ENCODE assay signal across 8 cellular contexts in the genomic region with DNA sequence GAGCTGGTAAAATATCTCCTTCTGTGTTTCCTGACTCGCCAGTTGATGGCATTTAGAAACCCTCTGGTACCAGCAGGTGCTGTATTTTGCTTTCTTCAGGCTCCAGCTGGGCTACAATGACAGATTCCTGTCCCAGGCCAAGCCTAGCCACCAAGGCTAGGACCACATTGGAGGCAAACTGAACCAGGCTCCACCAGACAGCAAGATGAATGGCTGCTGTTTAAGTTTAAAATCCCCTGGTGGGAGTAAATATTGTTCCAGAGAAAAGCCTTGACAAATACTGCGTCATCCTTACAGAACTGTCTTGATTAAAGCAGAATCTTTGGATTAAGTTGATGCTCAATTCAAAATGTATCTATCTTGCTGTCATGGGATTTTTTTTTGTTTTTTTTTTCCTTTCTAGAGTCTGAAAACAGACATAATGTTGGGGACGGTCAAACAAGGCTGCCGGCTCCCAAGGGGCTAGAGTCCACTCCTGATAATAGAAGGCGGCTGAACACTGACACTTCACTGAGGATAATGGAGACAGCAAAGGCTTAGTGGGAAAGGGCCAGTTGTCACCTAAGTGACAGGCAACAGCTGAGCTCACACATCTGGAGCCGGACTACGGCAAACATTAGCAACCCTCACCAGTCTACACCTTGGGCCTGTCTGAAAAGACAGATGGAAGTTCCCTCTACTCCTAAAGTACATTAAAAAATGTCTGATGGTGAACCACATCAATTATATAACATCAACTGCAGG. TPM values are rescaled to one million over a fixed set of nuclear protein-coding genes. Genes with fewer than 3 reads are reported as not detected.
DNase-seq lines count a peak whose midpoint lies in the region; ATAC-seq and TF ChIP-seq lines count a peak whose summit lies in the region.

No MANE protein-coding gene starts in this region.

- H3K9me3 Mint-ChIP-seq in HFFc6 (no peaks in the 10 kb centered on the region), WTC11 (no peaks in the 10 kb centered on the region)

- ATAC-seq in WTC11 (no peak), left ventricle myocardium superior (peak; percentile 1), GM21360 (IDR thresholded peaks at IDR 0.05; ENCODE audit: unreplicated experiment) (no peak)

- H3K4me1 Mint-ChIP-seq in HFFc6 (ENCODE audit: low read depth) (peaks cover 25% of the 10 kb centered on the region), WTC11 (peaks cover 16% of the 10 kb centered on the region)

- no peaks in the 10 kb centered on the region for H3K9me3 ChIP-seq in skeletal muscle satellite cell (replicated peaks; ENCODE audit: low read length)
- H3K9me3 ChIP-seq in WERI-Rb-1 (ENCODE audit: severe bottlenecking) = no peaks in the 10 kb centered on the region

- CTCF ChIA-PET in WTC11 (lab: Charles Lee) = interaction anchor here (2.5 kb wide), 1 partner anchor 105 kb away, joined by 19 read pairs; no protein-coding TSS in a partner anchor

- H3K4me3 Mint-ChIP-seq in HFFc6 (peak overlapping the region; percentile 84; the same call in 1 of the 2 replicates), WTC11 (0 out of 2 replicates have a peak overlapping the region, but pooled peaks have one; percentile 10)

- H3K9ac ChIP-seq in skeletal muscle satellite cell (ENCODE audit: low read depth, low read length) = peak overlapping the region; percentile 85

- no peak overlapping the region for H3K27ac ChIP-seq in WERI-Rb-1

- POLR2A ChIA-PET in WTC11 (lab: Charles Lee) = no interaction called here

- intact Hi-C loops in left ventricle myocardium superior (cut with micrococcal nuclease) = loop anchor here (5.0 kb wide), 1 partner anchor 750 kb away; no protein-coding TSS in a partner anchor

- H3K27me3 Mint-ChIP-seq in HFFc6 (ENCODE audit: insufficient read depth) (peaks cover 39% of the 10 kb centered on the region), WTC11 (ENCODE audit: low read depth) (peaks cover 51% of the 10 kb centered on the region)

- DNase-seq in HFFc6 (no peak), WTC11 (ENCODE audit: low spot score) (no peak), left ventricle myocardium superior (no peak), GOT3 (lab: John Stamatoyannopoulos, UW) (no peak), WERI-Rb-1 (no peak)
- DNase-seq in stimulated activated CD8-positive, alpha-beta memory T cell treated with anti-CD3 and anti-CD28 coated beads, Interleukin-4, amount 100 ng/mL, for 48 hours = no peak

- peak overlapping the region; percentile 96 for H3K4me2 ChIP-seq in skeletal muscle satellite cell (ENCODE audit: low read length)

- H3K27me3 ChIP-seq in skeletal muscle satellite cell (ENCODE audit: control insufficient read depth, insufficient read depth, low read length) (peaks cover 5% of the 10 kb centered on the region), WERI-Rb-1 (ENCODE audit: insufficient read depth, low read depth, severe bottlenecking) (peaks cover 14% of the 10 kb centered on the region)

- H3K4me3 ChIP-seq in skeletal muscle satellite cell (ENCODE audit: low read length) (peak overlapping the region; percentile 93), WERI-Rb-1 (ENCODE audit: low read depth, low read length) (no peak overlapping the region)

- H3K36me3 Mint-ChIP-seq in HFFc6 (ENCODE audit: low read depth) = no peaks in the 10 kb centered on the region
- no peaks in the 10 kb centered on the region for H3K36me3 Mint-ChIP-seq in WTC11

- peaks cover 46% of the 10 kb centered on the region for H3K4me1 ChIP-seq in skeletal muscle satellite cell (ENCODE audit: control insufficient read depth, insufficient read depth, low read length)

- TF ChIP-seq CTCF in HFFc6 (IDR thresholded peaks at IDR 0.05) = no peak
- no peak for TF ChIP-seq CTCF in WTC11 (IDR thresholded peaks at IDR 0.05)
- TF ChIP-seq CTCF in WERI-Rb-1 (IDR thresholded peaks at IDR 0.05; ENCODE audit: low read depth, low read length) = no peak

- H3K36me3 ChIP-seq in skeletal muscle satellite cell (ENCODE audit: insufficient read depth, low read length) (no peaks in the 10 kb centered on the region), WERI-Rb-1 (no peaks in the 10 kb centered on the region)

- no peak overlapping the region; the same call in 1 of the 2 replicates for H3K27ac Mint-ChIP-seq in HFFc6
- H3K27ac Mint-ChIP-seq in WTC11 = no peak overlapping the region

TF ChIP-seq in WTC11, 78 proteins besides CTCF, POLR2A, EP300 and RAD21:
- TF ChIP-seq JUN (CRISPR knock-in tag; IDR thresholded peaks at IDR 0.05) (no peak), GABPB1 (CRISPR knock-in tag; IDR thresholded peaks at IDR 0.05) (peak; percentile 44; the same call in 1 of the 2 replicates), MYBL2 (CRISPR knock-in tag; IDR thresholded peaks at IDR 0.05) (no peak), SOX15 (CRISPR knock-in tag; IDR thresholded peaks at IDR 0.05) (no peak), PRRX2 (CRISPR knock-in tag; IDR thresholded peaks at IDR 0.05) (no peak), ZBTB21 (CRISPR knock-in tag; IDR thresholded peaks at IDR 0.05; ENCODE audit: borderline replicate concordance) (no peak)
- TF ChIP-seq, protein P1, sequence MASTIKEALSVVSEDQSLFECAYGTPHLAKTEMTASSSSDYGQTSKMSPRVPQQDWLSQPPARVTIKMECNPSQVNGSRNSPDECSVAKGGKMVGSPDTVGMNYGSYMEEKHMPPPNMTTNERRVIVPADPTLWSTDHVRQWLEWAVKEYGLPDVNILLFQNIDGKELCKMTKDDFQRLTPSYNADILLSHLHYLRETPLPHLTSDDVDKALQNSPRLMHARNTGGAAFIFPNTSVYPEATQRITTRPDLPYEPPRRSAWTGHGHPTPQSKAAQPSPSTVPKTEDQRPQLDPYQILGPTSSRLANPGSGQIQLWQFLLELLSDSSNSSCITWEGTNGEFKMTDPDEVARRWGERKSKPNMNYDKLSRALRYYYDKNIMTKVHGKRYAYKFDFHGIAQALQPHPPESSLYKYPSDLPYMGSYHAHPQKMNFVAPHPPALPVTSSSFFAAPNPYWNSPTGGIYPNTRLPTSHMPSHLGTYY (CRISPR knock-in tag; IDR thresholded peaks at IDR 0.05) = no peak
- TF ChIP-seq, protein P2, sequence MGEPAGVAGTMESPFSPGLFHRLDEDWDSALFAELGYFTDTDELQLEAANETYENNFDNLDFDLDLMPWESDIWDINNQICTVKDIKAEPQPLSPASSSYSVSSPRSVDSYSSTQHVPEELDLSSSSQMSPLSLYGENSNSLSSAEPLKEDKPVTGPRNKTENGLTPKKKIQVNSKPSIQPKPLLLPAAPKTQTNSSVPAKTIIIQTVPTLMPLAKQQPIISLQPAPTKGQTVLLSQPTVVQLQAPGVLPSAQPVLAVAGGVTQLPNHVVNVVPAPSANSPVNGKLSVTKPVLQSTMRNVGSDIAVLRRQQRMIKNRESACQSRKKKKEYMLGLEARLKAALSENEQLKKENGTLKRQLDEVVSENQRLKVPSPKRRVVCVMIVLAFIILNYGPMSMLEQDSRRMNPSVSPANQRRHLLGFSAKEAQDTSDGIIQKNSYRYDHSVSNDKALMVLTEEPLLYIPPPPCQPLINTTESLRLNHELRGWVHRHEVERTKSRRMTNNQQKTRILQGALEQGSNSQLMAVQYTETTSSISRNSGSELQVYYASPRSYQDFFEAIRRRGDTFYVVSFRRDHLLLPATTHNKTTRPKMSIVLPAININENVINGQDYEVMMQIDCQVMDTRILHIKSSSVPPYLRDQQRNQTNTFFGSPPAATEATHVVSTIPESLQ (CRISPR knock-in tag; IDR thresholded peaks at IDR 0.05) = no peak
TF ChIP-seq in WTC11: peak in this region for 1.

RNA-seq across cellular contexts. Expression of a gene that starts 1.8 kb away (rescaled TPM):
- total RNA-seq in HFFc6 (2021; fragmentation: NEBNext Ultra II Directional; extraction: Animal tissue kit (Norgen Biotek cat#: 25700)) = 10 to 100 TPM in 2 of 6 experiments, 1 to 10 TPM in 4; 3.7 to 10.0 (median 8.6) TPM
- total RNA-seq in WTC11 (2021) (11.7 to 16.4 TPM (median 15.3 TPM) in 3 replicates), left ventricle myocardium superior (17.7 TPM)
- 14.4 and 17.5 TPM in 2 replicates for total RNA-seq in skeletal muscle satellite cell (2012; rRNA removed)
